ENCODE assay signal across 15 cellular contexts in the genomic region with DNA sequence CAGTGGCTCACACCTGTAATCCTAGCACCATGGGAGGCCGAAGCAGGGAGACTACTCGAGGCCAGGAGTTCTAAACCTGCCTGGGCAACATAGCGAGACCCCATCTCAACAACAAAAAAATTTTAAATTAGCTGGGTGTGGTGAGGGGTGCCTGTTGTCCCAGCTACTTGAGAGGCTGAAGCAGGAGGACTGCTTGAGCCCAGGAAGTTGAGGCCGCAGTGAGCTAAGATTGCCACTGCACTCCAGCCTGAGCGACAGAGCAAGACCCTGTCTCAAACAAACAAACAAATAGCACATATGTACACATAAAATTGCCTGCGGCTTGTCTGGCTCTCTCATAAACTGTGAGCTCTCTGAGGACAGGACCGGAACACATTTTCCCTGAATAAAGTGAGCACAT.
DNase-seq lines count a peak whose midpoint lies in the region; ATAC-seq, FAIRE-seq and TF ChIP-seq lines count a peak whose summit lies in the region.
"Had no signal": no experiment of that assay in that cellular context is flagged by ENCODE, and none has a peak within 500 bp of the region (broad histone marks: within the 10 kb centered on the region; RNA-seq: fewer than 3 reads in every experiment).

No MANE protein-coding gene starts in this region.

- peaks cover 2% of the 10 kb centered on the region; the same call in 1 of the 2 replicates for H3K9me2 ChIP-seq in GM23338 (ENCODE audit: insufficient read depth)

- peaks cover 4% of the 10 kb centered on the region; the same call in 1 of the 3 replicates for H3K36me3 Mint-ChIP-seq in GM23338 (ENCODE audit: low read depth)
- no peaks in the 10 kb centered on the region for H3K36me3 Mint-ChIP-seq in T-helper 2 cell treated with Interferon-gamma antibody and Interleukin-4, amounts not matched to agents 5 μg/mL and 100 μg/mL, for 36 hours (ENCODE audit: low read depth)

- H3K9ac ChIP-seq in muscle layer of colon (ENCODE audit: low read length) = peak overlapping the region; percentile 18

- H3K27me3 ChIP-seq in GM23338 (ENCODE audit: insufficient read depth) (no peaks in the 10 kb centered on the region), muscle layer of colon (ENCODE audit: control insufficient read depth in 1 of 2, insufficient read depth in 2 of 2, low read length in 2 of 2) (no peaks in the 10 kb centered on the region), spleen (replicated peaks in 1 of 7) (no peaks in the 10 kb centered on the region), BE2C (no peaks in the 10 kb centered on the region)

- H3K4me1 Mint-ChIP-seq in GM23338 = peaks cover 16% of the 10 kb centered on the region
- no peaks in the 10 kb centered on the region for H3K4me1 Mint-ChIP-seq in T-helper 2 cell treated with Interferon-gamma antibody and Interleukin-4, amounts not matched to agents 5 μg/mL and 100 μg/mL, for 36 hours (ENCODE audit: low read depth)
- H3K4me1 Mint-ChIP-seq: activated naive CD8-positive, alpha-beta T cell treated with anti-CD3 and anti-CD28 coated beads, Interleukin-2, amount 50 U/mL, for 24 hours had no signal

- no peaks in the 10 kb centered on the region for H3K27me3 Mint-ChIP-seq in GM23338 (ENCODE audit: insufficient read depth, low read depth, poor library complexity)
- peaks cover 5% of the 10 kb centered on the region for H3K27me3 Mint-ChIP-seq in T-helper 2 cell treated with Interferon-gamma antibody and Interleukin-4, amounts not matched to agents 5 μg/mL and 100 μg/mL, for 36 hours (ENCODE audit: low read depth)
- H3K27me3 Mint-ChIP-seq: dendritic cell treated with granulocyte-macrophage colony-stimulating factor and Interleukin-4, amounts not matched to agents 40 ng/mL and 50 ng/mL, for 4 days had no signal

- H3K79me2 ChIP-seq in GM23338 (replicated peaks; ENCODE audit: insufficient read depth) = no peaks in the 10 kb centered on the region

- peak overlapping the region; percentile 97 for H2AFZ ChIP-seq in GM23338

- H3K4me1 ChIP-seq in GM23338 (ENCODE audit: insufficient read depth) (peaks cover 9% of the 10 kb centered on the region; the same call in 1 of the 2 replicates), muscle layer of colon (ENCODE audit: insufficient read depth, low read length) (peaks cover 42% of the 10 kb centered on the region), spleen (peaks cover 0 to 38% (median 4%) of the 10 kb centered on the region in 6 donors), BE2C (no peaks in the 10 kb centered on the region)

- H3K4me2 ChIP-seq in GM23338 = no peak overlapping the region

- ATAC-seq in GM23338 = no peak
- ATAC-seq: activated naive CD8-positive, alpha-beta T cell treated with anti-CD3 and anti-CD28 coated beads, Interleukin-2, amount 50 U/mL, for 24 hours; activated T-cell treated with anti-CD3 and anti-CD28 coated beads, Interleukin-2, amount 50 U/mL, for 4 hours had no signal

- H3K27ac ChIP-seq in GM23338 (ENCODE audit: low read depth) (no peak overlapping the region), cingulate gyrus (ENCODE audit: low read depth, low read length) (peak overlapping the region; percentile 39), muscle layer of colon (ENCODE audit: low read depth, low read length) (peak overlapping the region; percentile 19), spleen (peak overlapping the region in 6 of 8 donors; percentile 13 to 66 (median 60))

- H3K9me3 ChIP-seq in muscle layer of colon (ENCODE audit: low read length) = no peaks in the 10 kb centered on the region
- no peaks in the 10 kb centered on the region for H3K9me3 ChIP-seq in spleen
- no peaks in the 10 kb centered on the region for H3K9me3 ChIP-seq in BE2C

- H3K36me3 ChIP-seq in GM23338 (ENCODE audit: insufficient read depth) (no peaks in the 10 kb centered on the region), muscle layer of colon (ENCODE audit: insufficient read depth, low read length) (no peaks in the 10 kb centered on the region), spleen (no peaks in the 10 kb centered on the region), BE2C (no peaks in the 10 kb centered on the region)

- DNase-seq in GM23338 (ENCODE audit: low spot score) (no peak), spleen (no peak), medulla oblongata (ENCODE audit: extremely low spot score) (no peak), BE2C (no peak), HTR-8/SVneo (ENCODE audit: insufficient read length, low spot score) (no peak)
- DNase-seq in T-helper 2 cell treated with Interferon-gamma antibody and Interleukin-4, amounts not matched to agents 5 μg/mL and 100 μg/mL, for 36 hours (ENCODE audit: low spot score) = no peak
- DNase-seq: activated naive CD8-positive, alpha-beta T cell treated with anti-CD3 and anti-CD28 coated beads, Interleukin-2, amount 50 U/mL, for 24 hours; activated T-cell treated with anti-CD3 and anti-CD28 coated beads, Interleukin-2, amount 50 U/mL, for 4 hours; NCI-H2107; NCI-H82; stimulated activated CD4-positive, alpha-beta T cell treated with anti-CD3 and anti-CD28 coated beads, Interleukin-2, amount 100 ng/mL, for 24 hours; stimulated activated CD8-positive, alpha-beta memory T cell treated with anti-CD3 and anti-CD28 coated beads, Interleukin-4, amount 100 ng/mL, for 48 hours had no signal

- TF ChIP-seq CTCF in GM23338 (conservative IDR thresholded peaks at IDR 0.05; ENCODE audit: low read depth in 2 of 2) (no peak), spleen (IDR thresholded peaks at IDR 0.05 in 8 of 11, conservative IDR thresholded peaks at IDR 0.05 in 3 of 11) (no peak), BE2C (IDR thresholded peaks at IDR 0.05; ENCODE audit: low read depth, low read length) (no peak)

- intact Hi-C loops in spleen (cut with DNase I; ENCODE audit: low total_unique reads) = no loop called here

- H3K4me3 ChIP-seq in GM23338 (no peak overlapping the region), muscle layer of colon (ENCODE audit: low read depth in 1 of 2, low read length in 2 of 2) (peak overlapping the region in 1 of 2 donors; percentile 26), spleen (no peak overlapping the region), BE2C (ENCODE audit: low read depth, low read length) (no peak overlapping the region)

- TF ChIP-seq POLR2A in spleen (IDR thresholded peaks at IDR 0.05) = no peak

- H3K9me3 Mint-ChIP-seq in GM23338 = peaks cover 5% of the 10 kb centered on the region; the same call in 2 of the 3 replicates
- H3K9me3 Mint-ChIP-seq in T-helper 2 cell treated with Interferon-gamma antibody and Interleukin-4, amounts not matched to agents 5 μg/mL and 100 μg/mL, for 36 hours = no peaks in the 10 kb centered on the region
- H3K9me3 Mint-ChIP-seq: activated naive CD8-positive, alpha-beta T cell treated with anti-CD3 and anti-CD28 coated beads, Interleukin-2, amount 50 U/mL, for 24 hours; activated T-cell treated with anti-CD3 and anti-CD28 coated beads, Interleukin-2, amount 50 U/mL, for 4 hours; dendritic cell treated with granulocyte-macrophage colony-stimulating factor and Interleukin-4, amounts not matched to agents 40 ng/mL and 50 ng/mL, for 4 days had no signal

- no peak overlapping the region; the same call in 2 of the 3 replicates for H3K4me3 Mint-ChIP-seq in GM23338
- H3K4me3 Mint-ChIP-seq in T-helper 2 cell treated with Interferon-gamma antibody and Interleukin-4, amounts not matched to agents 5 μg/mL and 100 μg/mL, for 36 hours = no peak overlapping the region
- H3K4me3 Mint-ChIP-seq: activated naive CD8-positive, alpha-beta T cell treated with anti-CD3 and anti-CD28 coated beads, Interleukin-2, amount 50 U/mL, for 24 hours; activated T-cell treated with anti-CD3 and anti-CD28 coated beads, Interleukin-2, amount 50 U/mL, for 4 hours; dendritic cell treated with granulocyte-macrophage colony-stimulating factor and Interleukin-4, amounts not matched to agents 40 ng/mL and 50 ng/mL, for 4 days had no signal

- 89 to 94% (median 92%) methylated on average over 7 of the region's 7 CpGs for WGBS in spleen, 5 donors

- H3F3A ChIP-seq in GM23338 (replicated peaks; ENCODE audit: low read depth) = no peaks in the 10 kb centered on the region

- H4K20me1 ChIP-seq in GM23338 (replicated peaks; ENCODE audit: insufficient read depth) = no peaks in the 10 kb centered on the region

- H3K27ac Mint-ChIP-seq in GM23338 = peak overlapping the region; percentile 72
- no peak overlapping the region for H3K27ac Mint-ChIP-seq in T-helper 2 cell treated with Interferon-gamma antibody and Interleukin-4, amounts not matched to agents 5 μg/mL and 100 μg/mL, for 36 hours
- H3K27ac Mint-ChIP-seq: activated naive CD8-positive, alpha-beta T cell treated with anti-CD3 and anti-CD28 coated beads, Interleukin-2, amount 50 U/mL, for 24 hours; dendritic cell treated with granulocyte-macrophage colony-stimulating factor and Interleukin-4, amounts not matched to agents 40 ng/mL and 50 ng/mL, for 4 days had no signal

- FAIRE-seq in HTR-8/SVneo (lab: Jason Lieb, UNC) = no peak

TF ChIP-seq in GM23338, 12 proteins besides CTCF, POLR2A, EP300 and RAD21 (continues in another document):
- TF ChIP-seq, protein P1, sequence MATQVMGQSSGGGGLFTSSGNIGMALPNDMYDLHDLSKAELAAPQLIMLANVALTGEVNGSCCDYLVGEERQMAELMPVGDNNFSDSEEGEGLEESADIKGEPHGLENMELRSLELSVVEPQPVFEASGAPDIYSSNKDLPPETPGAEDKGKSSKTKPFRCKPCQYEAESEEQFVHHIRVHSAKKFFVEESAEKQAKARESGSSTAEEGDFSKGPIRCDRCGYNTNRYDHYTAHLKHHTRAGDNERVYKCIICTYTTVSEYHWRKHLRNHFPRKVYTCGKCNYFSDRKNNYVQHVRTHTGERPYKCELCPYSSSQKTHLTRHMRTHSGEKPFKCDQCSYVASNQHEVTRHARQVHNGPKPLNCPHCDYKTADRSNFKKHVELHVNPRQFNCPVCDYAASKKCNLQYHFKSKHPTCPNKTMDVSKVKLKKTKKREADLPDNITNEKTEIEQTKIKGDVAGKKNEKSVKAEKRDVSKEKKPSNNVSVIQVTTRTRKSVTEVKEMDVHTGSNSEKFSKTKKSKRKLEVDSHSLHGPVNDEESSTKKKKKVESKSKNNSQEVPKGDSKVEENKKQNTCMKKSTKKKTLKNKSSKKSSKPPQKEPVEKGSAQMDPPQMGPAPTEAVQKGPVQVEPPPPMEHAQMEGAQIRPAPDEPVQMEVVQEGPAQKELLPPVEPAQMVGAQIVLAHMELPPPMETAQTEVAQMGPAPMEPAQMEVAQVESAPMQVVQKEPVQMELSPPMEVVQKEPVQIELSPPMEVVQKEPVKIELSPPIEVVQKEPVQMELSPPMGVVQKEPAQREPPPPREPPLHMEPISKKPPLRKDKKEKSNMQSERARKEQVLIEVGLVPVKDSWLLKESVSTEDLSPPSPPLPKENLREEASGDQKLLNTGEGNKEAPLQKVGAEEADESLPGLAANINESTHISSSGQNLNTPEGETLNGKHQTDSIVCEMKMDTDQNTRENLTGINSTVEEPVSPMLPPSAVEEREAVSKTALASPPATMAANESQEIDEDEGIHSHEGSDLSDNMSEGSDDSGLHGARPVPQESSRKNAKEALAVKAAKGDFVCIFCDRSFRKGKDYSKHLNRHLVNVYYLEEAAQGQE (IDR thresholded peaks at IDR 0.05; ENCODE audit: unreplicated experiment) = no peak
